ENCODE assay signal across 8 cellular contexts in the genomic region with DNA sequence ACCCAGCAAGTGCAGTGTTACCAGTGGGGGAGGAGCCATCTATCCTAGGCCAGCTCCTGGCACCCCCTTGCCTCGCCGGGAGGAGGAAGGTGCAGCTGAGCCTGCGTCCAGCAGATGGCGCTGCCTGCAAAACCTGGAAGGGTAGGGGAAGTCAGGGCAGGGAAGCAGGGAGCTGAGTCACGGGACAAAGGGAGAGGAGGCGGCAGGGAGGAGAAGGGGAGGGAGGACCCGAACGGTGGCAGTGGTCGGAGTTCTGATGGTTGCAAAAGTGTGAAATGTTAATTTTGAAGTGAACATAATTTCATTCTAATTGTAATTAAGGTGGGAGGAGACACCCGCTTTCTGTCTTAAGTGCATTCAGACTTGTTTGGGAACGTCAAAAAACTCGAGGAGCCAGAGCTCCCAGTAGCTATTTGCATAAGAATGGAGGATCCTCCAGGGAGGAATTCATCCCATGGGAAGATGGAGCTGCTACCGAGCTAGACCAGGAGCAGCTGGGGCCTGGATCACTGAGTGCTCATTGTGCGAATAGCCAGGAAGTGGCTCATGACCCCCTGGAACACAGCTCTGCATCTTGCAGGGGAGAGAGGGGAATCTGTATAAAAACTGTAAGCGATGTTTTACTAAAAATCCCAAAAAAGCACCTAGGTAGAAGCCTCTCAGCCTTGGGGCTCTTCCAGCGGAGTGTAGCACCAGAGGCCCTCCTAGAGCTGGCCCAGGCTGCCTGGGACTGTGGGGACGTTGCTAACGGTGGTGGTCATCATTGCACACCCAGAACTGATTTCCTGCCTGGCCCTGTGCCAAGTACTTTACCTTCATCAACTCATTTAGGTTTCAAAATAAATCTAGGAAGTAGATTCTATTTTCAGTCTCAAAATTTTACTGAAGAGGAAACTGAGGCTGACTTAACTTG. TPM values are rescaled to one million over a fixed set of nuclear protein-coding genes. Genes with fewer than 3 reads are reported as not detected.
DNase-seq lines count a peak whose midpoint lies in the region; FAIRE-seq and TF ChIP-seq lines count a peak whose summit lies in the region.

No MANE protein-coding gene starts in this region.

- H3K23ac ChIP-seq in neuronal stem cell (ENCODE audit: low read depth, low read length, poor library complexity): no peak overlapping the region

- H2BK12ac ChIP-seq in neuronal stem cell (ENCODE audit: low read length): peak overlapping the region; percentile 87

- peak; percentile 95 for DNase-seq in EL
- peak; percentile 85 for DNase-seq in H54 (ENCODE audit: insufficient read length, low spot score)
- peak; percentile 92 for DNase-seq in MG63
- DNase-seq in SJSA1 (ENCODE audit: low read depth in 1 of 2, low spot score in 2 of 2): peak; percentile 93 to 94
- DNase-seq in activated naive CD4-positive, alpha-beta T cell (lab: John Stamatoyannopoulos, UW): peak; percentile 23 to 68 (median 60)
- DNase-seq in foreskin melanocyte: peak; percentile 92
- DNase-seq in neuronal stem cell (ENCODE audit: low spot score): peak; percentile 93

- H3K9ac ChIP-seq in neuronal stem cell (ENCODE audit: low read depth, low read length, poor library complexity) (no peak overlapping the region), stomach smooth muscle (ENCODE audit: low read length in 2 of 2) (no peak overlapping the region)

- H3K4me1 ChIP-seq in SJSA1 (replicated peaks): peaks cover 9% of the 10 kb centered on the region
- H3K4me1 ChIP-seq in neuronal stem cell (ENCODE audit: control insufficient read depth in 2 of 2, insufficient read depth in 1 of 2, low read depth in 1 of 2, low read length in 2 of 2): peaks cover 7 to 15% of the 10 kb centered on the region in 2 donors
- H3K4me1 ChIP-seq in stomach smooth muscle (ENCODE audit: control insufficient read depth, insufficient read depth, low read length): peaks cover 5% of the 10 kb centered on the region

- peak overlapping the region; percentile 85 for H2AFZ ChIP-seq in neuronal stem cell (ENCODE audit: low read length)

- no peaks in the 10 kb centered on the region for H3K27me3 ChIP-seq in MG63
- no peaks in the 10 kb centered on the region for H3K27me3 ChIP-seq in SJSA1 (replicated peaks)
- H3K27me3 ChIP-seq in neuronal stem cell (ENCODE audit: control insufficient read depth in 3 of 3, insufficient read depth in 3 of 3, low read depth in 1 of 3, low read length in 3 of 3): no peaks in the 10 kb centered on the region
- no peaks in the 10 kb centered on the region for H3K27me3 ChIP-seq in stomach smooth muscle (ENCODE audit: control insufficient read depth in 1 of 2, insufficient read depth in 2 of 2, low read length in 2 of 2)

- no peak overlapping the region for H3K14ac ChIP-seq in neuronal stem cell (ENCODE audit: low read length)

- no peaks in the 10 kb centered on the region for H3K9me3 ChIP-seq in MG63
- H3K9me3 ChIP-seq in SJSA1 (replicated peaks): no peaks in the 10 kb centered on the region
- peaks cover 0 to 3% of the 10 kb centered on the region in 2 donors for H3K9me3 ChIP-seq in neuronal stem cell (replicated peaks in 1 of 2; ENCODE audit: control insufficient read depth in 2 of 2, insufficient read depth in 1 of 2, low read depth in 1 of 2, low read length in 2 of 2)
- H3K9me3 ChIP-seq in stomach smooth muscle (ENCODE audit: control insufficient read depth in 2 of 2, low read length in 2 of 2): no peaks in the 10 kb centered on the region

- no peak overlapping the region for H2BK120ac ChIP-seq in neuronal stem cell (ENCODE audit: low read depth, low read length)

- WGBS in neuronal stem cell (ENCODE audit: extremely low coverage in 2 of 2, insufficient read length in 2 of 2, insufficient replicate concordance in 1 of 2), 2 donors: no CpG with 5 or more reads among the region's 18 CpGs

- no peak overlapping the region for H4K91ac ChIP-seq in neuronal stem cell (ENCODE audit: low read depth, low read length, poor library complexity)

- H3K4me3 ChIP-seq in MG63: peak overlapping the region; percentile 36
- H3K4me3 ChIP-seq in SJSA1: peak overlapping the region; percentile 24
- H3K4me3 ChIP-seq in neuronal stem cell (ENCODE audit: low read length in 2 of 2): peak overlapping the region in 1 of 2 donors; percentile 47
- peak overlapping the region; percentile 33 to 71 for H3K4me3 ChIP-seq in stomach smooth muscle (ENCODE audit: low read length in 2 of 2)

- no peak overlapping the region for H3K4me2 ChIP-seq in neuronal stem cell (ENCODE audit: insufficient read depth, low read length, poor library complexity, severe bottlenecking)

- FAIRE-seq in H54 (lab: Jason Lieb, UNC): peak; percentile 86

- TF ChIP-seq POLR2A in H54 (IDR thresholded peaks at IDR 0.05; ENCODE audit: low read depth, low read length): no peak

- H3K27ac ChIP-seq in SJSA1: no peak overlapping the region
- peak overlapping the region; percentile 42 for H3K27ac ChIP-seq in neuronal stem cell (replicated peaks; ENCODE audit: low read length)
- no peak overlapping the region for H3K27ac ChIP-seq in stomach smooth muscle (ENCODE audit: low read length)

- H3K36me3 ChIP-seq in MG63 (no peaks in the 10 kb centered on the region), SJSA1 (no peaks in the 10 kb centered on the region), neuronal stem cell (replicated peaks in 1 of 2; ENCODE audit: control insufficient read depth in 2 of 2, insufficient read depth in 2 of 2, low read length in 2 of 2) (no peaks in the 10 kb centered on the region), stomach smooth muscle (ENCODE audit: control insufficient read depth in 2 of 2, insufficient read depth in 2 of 2, low read length in 2 of 2) (no peaks in the 10 kb centered on the region)

- no peak overlapping the region for H4K8ac ChIP-seq in neuronal stem cell (ENCODE audit: low read depth, low read length)

- H2BK15ac ChIP-seq in neuronal stem cell (ENCODE audit: low read length): peak overlapping the region; percentile 95

- H3K4ac ChIP-seq in neuronal stem cell (ENCODE audit: low read length): no peak overlapping the region

- H3K18ac ChIP-seq in neuronal stem cell (ENCODE audit: low read length): peak overlapping the region; percentile 94

- no peaks in the 10 kb centered on the region for H3K79me1 ChIP-seq in neuronal stem cell (ENCODE audit: low read depth, low read length)

- H2AK5ac ChIP-seq in neuronal stem cell (ENCODE audit: low read depth, low read length): peak overlapping the region; percentile 72

- peak overlapping the region; percentile 62 for H2BK5ac ChIP-seq in neuronal stem cell (ENCODE audit: low read length)

RNA-seq across cellular contexts. Expression of a gene that starts 59.5 kb away (rescaled TPM):
- 55.7 and 326 TPM in 2 replicates for total RNA-seq in MG63 (2014; rRNA removed; shearing (Covaris generic); ENCODE audit: low replicate concordance)
- total RNA-seq in SJSA1 (2014; rRNA removed; shearing (Covaris generic)): 45.2 and 159 TPM in 2 replicates
- 1.8 TPM for polyA plus RNA-seq in neuronal stem cell (2013, experiment 1 of 2)
- polyA plus RNA-seq in neuronal stem cell (2013, experiment 2 of 2): 1.7 TPM
